In genomic region chr19:54189020-54189667, GRCh38 we compare ENCODE assay signal across 1 cellular context.
TF ChIP-seq lines count a peak whose summit lies in the region.

Gene MBOAT7 (minus strand): TSS chr19:54189580. CDS start chr19:54188508, 1,072 bp downstream.

TF ChIP-seq in HepG2, 621 proteins besides CTCF, POLR2A, EP300 and RAD21 (continued from another document):
- TF ChIP-seq, protein P1, sequence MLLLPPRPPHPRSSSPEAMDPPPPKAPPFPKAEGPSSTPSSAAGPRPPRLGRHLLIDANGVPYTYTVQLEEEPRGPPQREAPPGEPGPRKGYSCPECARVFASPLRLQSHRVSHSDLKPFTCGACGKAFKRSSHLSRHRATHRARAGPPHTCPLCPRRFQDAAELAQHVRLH (CRISPR knock-in tag; IDR thresholded peaks at IDR 0.05; ENCODE audit: borderline replicate concordance, low read depth), result no peak
- TF ChIP-seq NFIB (CRISPR knock-in tag; IDR thresholded peaks at IDR 0.05; ENCODE audit: borderline replicate concordance) (no peak), BRF2 (CRISPR knock-in tag; IDR thresholded peaks at IDR 0.05) (peak; percentile 49; the same call in 1 of the 2 replicates), ZNF546 (CRISPR knock-in tag; conservative IDR thresholded peaks at IDR 0.05) (0 out of 2 replicates have a peak, but pooled peaks have one; percentile 44), SETDB1 (CRISPR knock-in tag; IDR thresholded peaks at IDR 0.05; ENCODE audit: borderline replicate concordance) (no peak), ZNF253 (CRISPR knock-in tag; IDR thresholded peaks at IDR 0.05; ENCODE audit: borderline replicate concordance) (no peak), ZNF230 (CRISPR knock-in tag; IDR thresholded peaks at IDR 0.05) (peak; percentile 74; the same call in 1 of the 2 replicates), ZNF879 (CRISPR knock-in tag; IDR thresholded peaks at IDR 0.05) (no peak), SIN3A (IDR thresholded peaks at IDR 0.05; ENCODE audit: borderline replicate concordance, low read depth, low read length) (no peak), ZNF12 (CRISPR knock-in tag; IDR thresholded peaks at IDR 0.05) (no peak)
